In the genomic region with DNA sequence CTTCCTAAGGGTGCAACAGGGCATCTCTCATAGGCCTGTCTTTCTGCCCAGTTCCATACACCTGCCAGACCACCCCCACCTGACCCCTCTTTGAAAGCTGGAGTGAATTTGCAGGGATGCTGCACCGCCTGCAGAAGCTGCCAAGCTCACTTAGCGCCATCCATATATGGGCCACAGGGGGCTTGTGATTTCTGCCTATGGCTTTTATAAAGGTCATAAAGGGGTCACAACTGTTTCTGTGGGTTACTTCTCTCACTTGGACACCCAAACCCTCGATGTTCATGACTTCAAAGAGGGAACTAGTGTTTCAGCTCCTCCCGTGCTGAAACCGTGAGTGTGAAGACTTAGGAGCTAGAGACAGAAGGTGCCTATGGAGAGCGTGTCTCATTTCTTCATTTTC, we compare ENCODE assay signal across 1 cellular context.
TF ChIP-seq lines count a peak whose summit lies in the region.

No MANE protein-coding gene starts in this region.

TF ChIP-seq in H1, 55 proteins besides CTCF, POLR2A, EP300 and RAD21:
- TF ChIP-seq ASH2L (IDR thresholded peaks at IDR 0.05; ENCODE audit: low read length) = no peak
- TF ChIP-seq SP2 (IDR thresholded peaks at IDR 0.05; ENCODE audit: low read length) = no peak
